ENCODE assay signal across 8 cellular contexts in the genomic region with DNA sequence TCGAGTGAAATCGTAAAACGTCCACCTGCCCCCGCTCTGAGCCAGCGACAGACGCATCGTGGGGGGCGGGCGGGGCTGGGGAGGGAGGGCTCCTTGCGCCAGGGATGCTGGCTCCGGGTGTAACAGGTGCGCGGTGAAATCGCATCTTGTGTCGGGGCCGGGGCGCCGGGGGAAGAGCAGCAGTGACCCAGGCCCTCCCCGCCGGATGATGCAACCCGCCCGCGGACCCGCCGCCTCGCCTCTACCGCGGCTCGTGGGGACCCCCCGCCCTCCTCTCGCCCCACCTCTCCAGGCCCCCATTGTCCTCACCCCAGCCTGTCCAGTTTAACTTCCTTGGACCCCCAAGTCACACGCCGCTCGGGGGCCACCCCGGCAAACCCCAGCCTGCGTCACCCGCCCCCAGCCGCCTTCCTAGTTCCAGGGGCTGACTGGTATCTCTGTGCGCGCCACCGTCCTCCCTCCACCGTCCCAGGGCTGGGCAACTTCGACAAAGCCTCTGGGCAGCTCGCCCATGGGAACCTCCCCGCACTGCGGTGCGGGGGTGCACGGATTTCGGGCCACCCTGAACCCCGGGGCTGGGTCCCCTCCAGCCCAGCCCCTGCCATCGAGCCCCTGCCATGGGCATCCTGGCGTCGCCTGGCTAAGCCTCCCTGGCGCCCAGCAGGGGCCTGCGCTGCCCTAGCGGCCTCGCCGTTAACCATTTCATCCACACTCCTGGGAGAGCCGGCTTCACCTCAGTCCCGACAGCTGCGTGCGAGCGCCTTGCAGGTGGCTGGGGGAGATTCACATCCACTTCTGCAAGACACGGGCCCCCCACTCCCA. TPM values are rescaled to one million over a fixed set of nuclear protein-coding genes. Genes with fewer than 3 reads are reported as not detected.
DNase-seq lines count a peak whose midpoint lies in the region; ATAC-seq and TF ChIP-seq lines count a peak whose summit lies in the region.

No MANE protein-coding gene starts in this region.

- H3K4me3 ChIP-seq in WERI-Rb-1 (ENCODE audit: low read depth, low read length) (peak overlapping the region; percentile 56), right cardiac atrium (ENCODE audit: low read length) (peak overlapping the region; percentile 56), thyroid gland (replicated peaks in 1 of 3) (peak overlapping the region in 1 of 3 donors; percentile 17)

- TF ChIP-seq CTCF in WERI-Rb-1 (IDR thresholded peaks at IDR 0.05; ENCODE audit: low read depth, low read length) (no peak), thyroid gland (IDR thresholded peaks at IDR 0.05) (no peak)

- H3K9me3 Mint-ChIP-seq in activated CD4-positive, alpha-beta T cell treated with anti-CD3 and anti-CD28 coated beads, Interleukin-2, amount 10 ng/mL, durations not matched to agents 7 days and 5 days = no peaks in the 10 kb centered on the region
- H3K9me3 Mint-ChIP-seq in stimulated activated memory B cell treated with anti-CD40 and anti-IgM and Interleukin-4, amounts not matched to agents 10 μg/mL and 1 μg/mL and 100 μg/mL, for 72 hours = peaks cover 5% of the 10 kb centered on the region

- peak overlapping the region; percentile 99 for H3K27ac ChIP-seq in WERI-Rb-1
- H3K27ac ChIP-seq in right cardiac atrium (ENCODE audit: low read length) = no peak overlapping the region
- no peak overlapping the region for H3K27ac ChIP-seq in thyroid gland

- no peaks in the 10 kb centered on the region for H3K36me3 Mint-ChIP-seq in activated CD4-positive, alpha-beta T cell treated with anti-CD3 and anti-CD28 coated beads, Interleukin-2, amount 10 ng/mL, durations not matched to agents 7 days and 5 days (ENCODE audit: low read depth)
- peaks cover 6% of the 10 kb centered on the region for H3K36me3 Mint-ChIP-seq in stimulated activated memory B cell treated with anti-CD40 and anti-IgM and Interleukin-4, amounts not matched to agents 10 μg/mL and 1 μg/mL and 100 μg/mL, for 72 hours

- CTCF ChIA-PET in activated CD4-positive, alpha-beta T cell treated with anti-CD3 and anti-CD28 coated beads, Interleukin-2, amount 10 ng/mL, durations not matched to agents 7 days and 5 days (lab: Charles Lee) = interaction anchor here (1.8 kb wide), 1 partner anchor 13 kb away, joined by 4 read pairs; no protein-coding TSS in a partner anchor

- no peak overlapping the region for H3K27ac Mint-ChIP-seq in activated CD4-positive, alpha-beta T cell treated with anti-CD3 and anti-CD28 coated beads, Interleukin-2, amount 10 ng/mL, durations not matched to agents 7 days and 5 days
- no peak overlapping the region for H3K27ac Mint-ChIP-seq in stimulated activated memory B cell treated with anti-CD40 and anti-IgM and Interleukin-4, amounts not matched to agents 10 μg/mL and 1 μg/mL and 100 μg/mL, for 72 hours

- peaks cover 27% of the 10 kb centered on the region for H3K36me3 ChIP-seq in WERI-Rb-1
- no peaks in the 10 kb centered on the region for H3K36me3 ChIP-seq in thyroid gland

- H3K4me1 ChIP-seq in right cardiac atrium (ENCODE audit: control insufficient read depth, insufficient read depth, low read length) (no peaks in the 10 kb centered on the region), thyroid gland (peaks cover 6 to 22% of the 10 kb centered on the region in 2 donors)

- peaks cover 62% of the 10 kb centered on the region for H3K27me3 Mint-ChIP-seq in activated CD4-positive, alpha-beta T cell treated with anti-CD3 and anti-CD28 coated beads, Interleukin-2, amount 10 ng/mL, durations not matched to agents 7 days and 5 days
- peaks cover 76% of the 10 kb centered on the region for H3K27me3 Mint-ChIP-seq in stimulated activated memory B cell treated with anti-CD40 and anti-IgM and Interleukin-4, amounts not matched to agents 10 μg/mL and 1 μg/mL and 100 μg/mL, for 72 hours

- 1% methylated on average over 64 of the region's 64 CpGs for WGBS in right cardiac atrium
- 1 to 2% methylated on average over 26 to 35 of the region's 64 CpGs for WGBS in thyroid gland, 2 donors

- no peaks in the 10 kb centered on the region for H3K9me3 ChIP-seq in WERI-Rb-1 (ENCODE audit: severe bottlenecking)
- peaks cover 4% of the 10 kb centered on the region for H3K9me3 ChIP-seq in right cardiac atrium (ENCODE audit: control insufficient read depth, low read length)
- no peaks in the 10 kb centered on the region for H3K9me3 ChIP-seq in thyroid gland

- TF ChIP-seq POLR2A in thyroid gland (IDR thresholded peaks at IDR 0.05) = no peak

- H3K27me3 ChIP-seq in WERI-Rb-1 (ENCODE audit: insufficient read depth, low read depth, severe bottlenecking) = no peaks in the 10 kb centered on the region
- H3K27me3 ChIP-seq in right cardiac atrium (ENCODE audit: control insufficient read depth, insufficient read depth) = no peaks in the 10 kb centered on the region
- peaks cover 12% of the 10 kb centered on the region for H3K27me3 ChIP-seq in thyroid gland

- DNase-seq in activated CD4-positive, alpha-beta T cell treated with anti-CD3 and anti-CD28 coated beads, Interleukin-2, amount 50 U/mL, for 48 hours = peak; percentile 29 to 36
- no peak for DNase-seq in activated CD4-positive, alpha-beta T cell treated with anti-CD3 and anti-CD28 coated beads, Interleukin-2, amount 10 ng/mL, durations not matched to agents 7 days and 5 days
- peak; percentile 87 for DNase-seq in WERI-Rb-1
- peak in 2 of 3 donors; percentile 46 to 58 for DNase-seq in right cardiac atrium
- DNase-seq in RPMI8226 = no peak
- DNase-seq in thyroid gland = no peak

- H3K4me1 Mint-ChIP-seq in activated CD4-positive, alpha-beta T cell treated with anti-CD3 and anti-CD28 coated beads, Interleukin-2, amount 10 ng/mL, durations not matched to agents 7 days and 5 days = peaks cover 9% of the 10 kb centered on the region
- peaks cover 8% of the 10 kb centered on the region for H3K4me1 Mint-ChIP-seq in stimulated activated memory B cell treated with anti-CD40 and anti-IgM and Interleukin-4, amounts not matched to agents 10 μg/mL and 1 μg/mL and 100 μg/mL, for 72 hours

- POLR2A ChIA-PET in activated CD4-positive, alpha-beta T cell treated with anti-CD3 and anti-CD28 coated beads, Interleukin-2, amount 10 ng/mL, durations not matched to agents 7 days and 5 days (lab: Charles Lee) = no interaction called here

- intact Hi-C loops in right cardiac atrium (cut with DNase I) = no loop called here
- intact Hi-C loops in thyroid gland (cut with DNase I) = no loop called here

- no peak overlapping the region for H3K4me3 Mint-ChIP-seq in activated CD4-positive, alpha-beta T cell treated with anti-CD3 and anti-CD28 coated beads, Interleukin-2, amount 10 ng/mL, durations not matched to agents 7 days and 5 days
- H3K4me3 Mint-ChIP-seq in stimulated activated memory B cell treated with anti-CD40 and anti-IgM and Interleukin-4, amounts not matched to agents 10 μg/mL and 1 μg/mL and 100 μg/mL, for 72 hours = peak overlapping the region; percentile 54

- ATAC-seq in right cardiac atrium (peak; percentile 6 to 32), GM18861 (IDR thresholded peaks at IDR 0.05; ENCODE audit: unreplicated experiment) (no peak)
- no peak for ATAC-seq in stimulated activated memory B cell treated with anti-CD40 and anti-IgM and Interleukin-4, amounts not matched to agents 10 μg/mL and 1 μg/mL and 100 μg/mL, for 72 hours

RNA-seq across cellular contexts. Expression of a gene that starts 0.8 kb away (rescaled TPM):
- total RNA-seq in activated CD4-positive, alpha-beta T cell treated with anti-CD3 and anti-CD28 coated beads, Interleukin-2, amount 10 ng/mL, durations not matched to agents 7 days and 5 days = under 1 TPM; 0.37 to 0.40 TPM
- 10 to 100 TPM; 45.3 to 83.0 (median 66.9) TPM for total RNA-seq in right cardiac atrium
- 45.7 TPM for polyA plus RNA-seq in right cardiac atrium
- 1 to 10 TPM; 1.2 to 6.9 (median 4.1) TPM for total RNA-seq in thyroid gland

RNA-seq across cellular contexts. Expression of a gene that starts 47.8 kb away (rescaled TPM):
- total RNA-seq in activated CD4-positive, alpha-beta T cell treated with anti-CD3 and anti-CD28 coated beads, Interleukin-2, amount 10 ng/mL, durations not matched to agents 7 days and 5 days = not detected
- total RNA-seq in right cardiac atrium (not detected), thyroid gland (not detected)
- polyA plus RNA-seq in right cardiac atrium = 0.14 TPM

Comparison
In these comparisons a context has a peak if more than half of its experiments do, and no peak if none do; other contexts are left out.
1. DNase-seq: peak in activated CD4-positive, alpha-beta T cell treated with anti-CD3 and anti-CD28 coated beads, Interleukin-2, amount 50 U/mL, for 48 hours (2 of 2), WERI-Rb-1 (single experiment) and right cardiac atrium (2 of 3); none in activated CD4-positive, alpha-beta T cell treated with anti-CD3 and anti-CD28 coated beads, Interleukin-2, amount 10 ng/mL, durations not matched to agents 7 days and 5 days (single experiment), RPMI8226 (single experiment) and thyroid gland (0 of 2).
2. ATAC-seq: peak in right cardiac atrium (2 of 2); none in stimulated activated memory B cell treated with anti-CD40 and anti-IgM and Interleukin-4, amounts not matched to agents 10 μg/mL and 1 μg/mL and 100 μg/mL, for 72 hours (single experiment) and GM18861 (single experiment).
3. RNA of a gene that starts 0.8 kb away (total RNA-seq): 45.3 to 83.0 TPM in right cardiac atrium; 1.2 to 6.9 TPM in thyroid gland and 0.37 to 0.40 TPM in activated CD4-positive, alpha-beta T cell treated with anti-CD3 and anti-CD28 coated beads, Interleukin-2, amount 10 ng/mL, durations not matched to agents 7 days and 5 days; every median in the first group is over 4 times any median in the second.